ENCODE assay signal across 33 cellular contexts in genomic region chr4:73541251-73541650, GRCh38. TPM values are rescaled to one million over a fixed set of nuclear protein-coding genes. Genes with fewer than 3 reads are reported as not detected.
"Had no signal": no experiment of that assay in that cellular context is flagged by ENCODE, and none has a peak within 500 bp of the region (broad histone marks: within the 10 kb centered on the region; RNA-seq: fewer than 3 reads in every experiment).

No MANE protein-coding gene starts in this region.

- H3K4me1 Mint-ChIP-seq: naive thymus-derived CD8-positive, alpha-beta T cell; stimulated activated memory B cell treated with anti-CD40 and anti-IgM and Interleukin-4, amounts not matched to agents 10 μg/mL and 1 μg/mL and 100 μg/mL, for 72 hours; stimulated activated naive CD8-positive, alpha-beta T cell treated with anti-CD3 and anti-CD28 coated beads, Interleukin-15, amount 100 ng/mL, for 72 hours had no signal

- H3K4me3 Mint-ChIP-seq: naive thymus-derived CD8-positive, alpha-beta T cell; natural killer cell treated with Interleukin-12 subunit alpha and Interleukin-12 subunit beta and Interleukin-15 and Interleukin-18, amount 100 ng/mL, for 72 hours; nephron progenitor cell; neural crest cell; stimulated activated memory B cell treated with anti-CD40 and anti-IgM and Interleukin-4, amounts not matched to agents 10 μg/mL and 1 μg/mL and 100 μg/mL, for 72 hours; stimulated activated naive CD8-positive, alpha-beta T cell treated with anti-CD3 and anti-CD28 coated beads, Interleukin-15, amount 100 ng/mL, for 72 hours; type B pancreatic cell had no signal

- H3K9me3 Mint-ChIP-seq: nephron progenitor cell; neural crest cell; stimulated activated memory B cell treated with anti-CD40 and anti-IgM and Interleukin-4, amounts not matched to agents 10 μg/mL and 1 μg/mL and 100 μg/mL, for 72 hours; stimulated activated naive CD8-positive, alpha-beta T cell treated with anti-CD3 and anti-CD28 coated beads, Interleukin-15, amount 100 ng/mL, for 72 hours; type B pancreatic cell had no signal

- H3K27me3 Mint-ChIP-seq: natural killer cell treated with Interleukin-12 subunit alpha and Interleukin-12 subunit beta and Interleukin-15 and Interleukin-18, amount 100 ng/mL, for 72 hours; progenitor cell of endocrine pancreas; stimulated activated naive CD8-positive, alpha-beta T cell treated with anti-CD3 and anti-CD28 coated beads, Interleukin-15, amount 100 ng/mL, for 72 hours; type B pancreatic cell had no signal

- DNase-seq: naive thymus-derived CD8-positive, alpha-beta T cell; nephron progenitor cell; nucleus accumbens; ovary; posterior cingulate gyrus; psoas muscle; right cardiac atrium; spleen; stimulated activated CD4-positive, alpha-beta T cell treated with anti-CD3 and anti-CD28 coated beads, Interleukin-12 subunit alpha, Interleukin-12 subunit beta, amount 100 ng/mL, for 4 hours; stimulated activated CD4-positive, alpha-beta T cell treated with anti-CD3 and anti-CD28 coated beads, Interleukin-1b, Interleukin-23, amount 100 ng/mL, for 48 hours; stimulated activated CD4-positive, alpha-beta T cell treated with anti-CD3 and anti-CD28 coated beads, Interleukin-4, amount 100 ng/mL, for 1 hour; stimulated activated CD4-positive, alpha-beta T cell treated with anti-CD3 and anti-CD28 coated beads, Interleukin-4, amount 100 ng/mL, for 4 hours; stimulated activated CD8-positive, alpha-beta memory T cell treated with anti-CD3 and anti-CD28 coated beads, Interleukin-4, amount 100 ng/mL, for 48 hours; stimulated activated naive CD4-positive, alpha-beta T cell; stimulated activated naive CD8-positive, alpha-beta T cell treated with anti-CD3 and anti-CD28 coated beads, Interleukin-15, amount 100 ng/mL, for 72 hours; stimulated activated naive CD8-positive, alpha-beta T cell treated with anti-CD3 and anti-CD28 coated beads, Interleukin-15, Interleukin-2, amounts not matched to agents 100 U/mL and 50 U/mL, for 24 hours; substantia nigra; testis; tibial artery; transverse colon; upper lobe of right lung; uterus had no signal

- H3K36me3 Mint-ChIP-seq: naive thymus-derived CD8-positive, alpha-beta T cell; natural killer cell treated with Interleukin-12 subunit alpha and Interleukin-12 subunit beta and Interleukin-15 and Interleukin-18, amount 100 ng/mL, for 72 hours; stimulated activated memory B cell treated with anti-CD40 and anti-IgM and Interleukin-4, amounts not matched to agents 10 μg/mL and 1 μg/mL and 100 μg/mL, for 72 hours; type B pancreatic cell had no signal

- ATAC-seq: naive thymus-derived CD8-positive, alpha-beta T cell; natural killer cell treated with Interleukin-12 subunit alpha and Interleukin-12 subunit beta and Interleukin-15 and Interleukin-18, amount 100 ng/mL, for 72 hours; psoas muscle; right cardiac atrium; sciatic nerve; stimulated activated memory B cell treated with anti-CD40 and anti-IgM and Interleukin-4, amounts not matched to agents 10 μg/mL and 1 μg/mL and 100 μg/mL, for 72 hours; stimulated activated naive CD8-positive, alpha-beta T cell treated with anti-CD3 and anti-CD28 coated beads, Interleukin-15, amount 100 ng/mL, for 72 hours; stimulated activated naive CD8-positive, alpha-beta T cell treated with anti-CD3 and anti-CD28 coated beads, Interleukin-15, Interleukin-2, amounts not matched to agents 100 U/mL and 50 U/mL, for 24 hours; upper lobe of right lung had no signal

RNA-seq across cellular contexts. Expression of gene AFM, which starts 59.7 kb away (rescaled TPM):
- total RNA-seq: naive thymus-derived CD8-positive, alpha-beta T cell; natural killer cell treated with Interleukin-12 subunit alpha and Interleukin-12 subunit beta and Interleukin-15 and Interleukin-18, amount 100 ng/mL, for 72 hours; neural crest cell; osteoblast; psoas muscle; renal cortical epithelial cell; right cardiac atrium; sciatic nerve; smooth muscle cell; spleen; suprapubic skin; transverse colon; upper lobe of right lung; urinary bladder had no signal
